Comparison of ENCODE assay signal across 17 cellular contexts in the genomic region with DNA sequence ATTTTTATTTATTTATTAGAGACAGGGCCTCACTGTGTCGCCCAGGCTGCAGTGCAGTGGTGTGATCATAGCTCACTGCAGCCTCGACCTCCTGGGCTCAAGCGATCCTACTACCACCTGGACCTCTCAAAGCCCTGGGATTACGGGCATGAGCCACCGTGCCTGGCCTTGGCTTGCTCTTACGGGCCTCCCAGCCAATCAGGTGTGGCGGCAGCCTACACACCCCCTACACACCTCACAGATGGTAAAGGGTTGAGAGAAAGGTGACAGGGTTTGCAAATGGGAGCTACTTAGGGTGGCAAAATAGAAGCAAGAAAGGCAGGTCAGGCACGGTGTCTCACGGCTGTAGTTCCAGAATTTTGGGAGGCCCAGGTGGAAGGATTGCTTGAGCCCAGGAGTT. TPM values are rescaled to one million over a fixed set of nuclear protein-coding genes. Genes with fewer than 3 reads are reported as not detected.
DNase-seq lines count a peak whose midpoint lies in the region; ATAC-seq, FAIRE-seq and TF ChIP-seq lines count a peak whose summit lies in the region.
"Had no signal": no experiment of that assay in that cellular context is flagged by ENCODE, and none has a peak within 500 bp of the region (broad histone marks: within the 10 kb centered on the region; RNA-seq: fewer than 3 reads in every experiment).

No MANE protein-coding gene starts in this region.

- ATAC-seq in K562 (no peak), pancreas (peak; percentile 56 to 79 (median 69))

- no peaks in the 10 kb centered on the region for H3K9me1 ChIP-seq in K562 (ENCODE audit: control insufficient read depth, insufficient read depth, low read length)

- intact Hi-C loops in K562 (cut with micrococcal nuclease) (no loop called here), pancreas (cut with DNase I) (no loop called here)

- TF ChIP-seq CTCF in HEK293 (tag by site-specific recombination; IDR thresholded peaks at IDR 0.05) (no peak), K562 (IDR thresholded peaks at IDR 0.05 in 2 of 3, conservative IDR thresholded peaks at IDR 0.05 in 1 of 3; ENCODE audit: insufficient read depth in 2 of 3, low read depth in 1 of 3, low read length in 3 of 3) (no peak), pancreas (IDR thresholded peaks at IDR 0.05) (no peak)

- TF ChIP-seq POLR2A in K562 (conservative IDR thresholded peaks at IDR 0.05), result no peak

- H3K4me1 ChIP-seq in HEK293 (ENCODE audit: control insufficient read depth, insufficient read depth, low read length), result peaks cover 6% of the 10 kb centered on the region
- peaks cover 0 to 21% of the 10 kb centered on the region in 2 experiments; a peak in 3 of 5 replicates for H3K4me1 ChIP-seq in K562 (replicated peaks in 1 of 2; ENCODE audit: control insufficient read depth in 2 of 2, insufficient read depth in 2 of 2, low read length in 2 of 2)
- H3K4me1 ChIP-seq in pancreas, result peaks cover 0 to 6% (median 3%) of the 10 kb centered on the region in 3 donors
- peaks cover 9% of the 10 kb centered on the region for H3K4me1 ChIP-seq in effector memory CD4-positive, alpha-beta T cell (ENCODE audit: control insufficient read depth, insufficient read depth, low read length, poor library complexity, severe bottlenecking)

- H3K27ac ChIP-seq in HEK293 (ENCODE audit: extremely low read depth, low read depth, low read length) (no peak overlapping the region), K562 (ENCODE audit: extremely low read depth, low read depth, low read length) (no peak overlapping the region), pancreas (peak overlapping the region; percentile 74 to 87 (median 77))
- H3K27ac ChIP-seq in effector memory CD4-positive, alpha-beta T cell (ENCODE audit: insufficient read depth, low read length, poor library complexity, severe bottlenecking), result no peak overlapping the region

- no peak for TF ChIP-seq RAD21 in K562 (CRISPR knock-in tag; conservative IDR thresholded peaks at IDR 0.05 in 1 of 2, IDR thresholded peaks at IDR 0.05 in 1 of 2)

- H3K27me3 ChIP-seq in K562 (ENCODE audit: control insufficient read depth in 2 of 2, insufficient read depth in 2 of 2, low read length in 2 of 2), result peaks cover 8 to 24% of the 10 kb centered on the region in 2 experiments; a peak in 3 of 5 replicates
- H3K27me3 ChIP-seq in pancreas, result no peaks in the 10 kb centered on the region
- no peaks in the 10 kb centered on the region for H3K27me3 ChIP-seq in effector memory CD4-positive, alpha-beta T cell (replicated peaks; ENCODE audit: control insufficient read depth, insufficient read depth, low read length, poor library complexity, severe bottlenecking)

- H3K79me2 ChIP-seq in K562 (ENCODE audit: control insufficient read depth, insufficient read depth, low read length), result no peaks in the 10 kb centered on the region

- H4K20me1 ChIP-seq in K562 (replicated peaks; ENCODE audit: control insufficient read depth, insufficient read depth, low read length), result no peaks in the 10 kb centered on the region

- WGBS in K562 (ENCODE audit: insufficient coverage, low coverage, missing lambda C conversion rate), result 21% methylated on average over 9 of the region's 9 CpGs
- 25 to 27% methylated on average over 9 of the region's 9 CpGs for WGBS in pancreas, 2 donors

- H3K4me2 ChIP-seq in K562 (ENCODE audit: insufficient read depth, low read length), result no peak overlapping the region

- no peak for FAIRE-seq in K562 (lab: Jason Lieb, UNC)
- FAIRE-seq in pancreas (lab: Jason Lieb, UNC), result no peak

- in situ Hi-C loops in K562 (cut with MboI), result loop anchor here (5.0 kb wide), 1 partner anchor 229 kb away; no protein-coding TSS in a partner anchor

- BruUV-seq in K562 (replicated peaks; lab: Mats Ljungman, UMichigan), result no TSS peak

- DNase-seq in NCI-H2227 (lab: John Stamatoyannopoulos, UW; ENCODE audit: unreplicated experiment) (peak; percentile 73), NCI-H2227 treated with DMSO at 0.1 percent for 48 hours (lab: John Stamatoyannopoulos, UW) (no peak), K562 (ENCODE audit: extremely low read depth in 1 of 4, low spot score in 3 of 4) (no peak), pancreas (peak in 5 of 6 donors; percentile 56 to 90 (median 68)), DMS79 (lab: John Stamatoyannopoulos, UW) (no peak), midbrain (lab: John Stamatoyannopoulos, UW) (no peak)
- DNase-seq in effector memory CD4-positive, alpha-beta T cell, result no peak
- DNase-seq: activated B cell treated with CpG ODN at 0.5 μM for 24 hours; activated naive CD4-positive, alpha-beta T cell treated with anti-CD3 and anti-CD28 coated beads for 36 hours; hippocampal formation; NCI-H146; stimulated activated naive CD4-positive, alpha-beta T cell treated with Interleukin-2 at 50 U/mL for 16 hours had no signal

- TF ChIP-seq EP300 in K562 (IDR thresholded peaks at IDR 0.05; ENCODE audit: low read length), result no peak

- POLR2A ChIA-PET in HEK293 (lab: Yijun Ruan, JAX), result interaction anchor here (1.0 to 2.6 kb wide), 20 partner anchors 9 to 1668 kb away, joined by 3 to 38 read pairs (median 5); a partner anchor contains a TSS
- POLR2A ChIA-PET in K562 (lab: Yijun Ruan, JAX), result interaction anchor here (0.6 kb wide), 2 partner anchors 10 to 37 kb away, joined by 3 read pairs; no protein-coding TSS in a partner anchor

- H2AFZ ChIP-seq in K562 (ENCODE audit: low read depth, low read length), result no peak overlapping the region

- no peaks in the 10 kb centered on the region for H3K9me3 ChIP-seq in HEK293 (ENCODE audit: control insufficient read depth, insufficient read depth, low read depth, low read length)
- H3K9me3 ChIP-seq in K562 (replicated peaks; ENCODE audit: control insufficient read depth, insufficient read depth, low read depth, low read length), result no peaks in the 10 kb centered on the region
- no peaks in the 10 kb centered on the region for H3K9me3 ChIP-seq in pancreas
- H3K9me3 ChIP-seq in effector memory CD4-positive, alpha-beta T cell (ENCODE audit: control insufficient read depth, low read length), result no peaks in the 10 kb centered on the region
- H3K9me3 ChIP-seq: left lung had no signal

- CTCF ChIA-PET in HEK293 (lab: Yijun Ruan, JAX), result interaction anchor here (0.6 to 5.7 kb wide), 14 partner anchors 9 to 576 kb away, joined by 3 to 46 read pairs (median 4); a partner anchor contains a TSS
- CTCF ChIA-PET in K562 (lab: Yijun Ruan, JAX; ENCODE audit: low intra/inter-chr PET ratio), result no interaction called here

- H3K36me3 ChIP-seq in HEK293 (ENCODE audit: control insufficient read depth in 2 of 2, insufficient read depth in 1 of 2, low read length in 2 of 2) (no peaks in the 10 kb centered on the region; a peak in 1 of 3 replicates), K562 (ENCODE audit: control insufficient read depth, insufficient read depth, low read length) (no peaks in the 10 kb centered on the region), pancreas (no peaks in the 10 kb centered on the region)
- H3K36me3 ChIP-seq in effector memory CD4-positive, alpha-beta T cell (ENCODE audit: control insufficient read depth, insufficient read depth, low read length), result no peaks in the 10 kb centered on the region
- H3K36me3 ChIP-seq: left lung had no signal

- no peak overlapping the region for H3K9ac ChIP-seq in K562 (ENCODE audit: insufficient read depth in 1 of 2, low read depth in 2 of 2, low read length in 2 of 2)

- H3K4me3 ChIP-seq in HEK293 (ENCODE audit: low read depth, low read length) (no peak overlapping the region), K562 (no peak overlapping the region), pancreas (peak overlapping the region in 2 of 4 donors; percentile 59 to 64)
- no peak overlapping the region for H3K4me3 ChIP-seq in effector memory CD4-positive, alpha-beta T cell (ENCODE audit: insufficient read depth, low read depth, low read length, poor library complexity, severe bottlenecking)

RNA-seq across cellular contexts. Expression of a gene that starts 1.0 kb away (rescaled TPM):
- not detected in 2 replicates for total RNA-seq in K562 (2011; cell fraction: chromatin; rRNA removed; ENCODE audit: low replicate concordance)
- total RNA-seq in K562 (2011; cell fraction: nucleolus; rRNA removed), result not detected in 2 replicates
- total RNA-seq in K562 (2011; cell fraction: nucleoplasm; rRNA removed), result not detected in 2 replicates
- total RNA-seq in K562 (2014; rRNA removed) (not detected in 2 replicates), K562 (2014; rRNA removed; fragmentation: Illumina TruSeq; extraction: Trizol) (not detected in 2 replicates), K562 (2015; rRNA removed; fragmentation: Illumina TruSeq; extraction: Trizol) (not detected in 2 replicates), K562 (2021) (0.20 TPM in 1 of 2 replicates, not detected in the other), pancreas (under 1 TPM in 1 of 6 donors, not detected in 5; 0.13 TPM)
- polyA plus RNA-seq in K562 (2011; rRNA removed) (not detected in 2 replicates), K562 (2014; fragmentation: Illumina TruSeq; extraction: Trizol) (not detected in 2 replicates), K562 (2014; fragmentation: Nextera tagmentation; extraction: Ambion mirVana) (not detected), K562 (2014; rRNA removed) (0.05 TPM in 1 of 2 replicates, not detected in the other), pancreas (under 1 TPM in 1 of 2 donors, not detected in 1; 0.14 TPM)
- not detected in 2 replicates for polyA plus RNA-seq in K562 (2011; cell fraction: cytosol; rRNA removed)
- 0.09 TPM in 1 of 2 replicates, not detected in the other for polyA plus RNA-seq in K562 (2011; cell fraction: nucleus; rRNA removed)
- not detected in 2 replicates for polyA plus RNA-seq in K562 (2012)
- polyA minus RNA-seq in K562 (2011; rRNA and poly(A)+ RNA removed), result not detected in 2 replicates
- polyA minus RNA-seq in K562 (2011; cell fraction: cytosol; rRNA and poly(A)+ RNA removed), result not detected in 2 replicates
- not detected in 2 replicates for polyA minus RNA-seq in K562 (2011; cell fraction: nucleus; rRNA and poly(A)+ RNA removed)
- total RNA-seq: fibroblast of lung, neural crest cell, urinary bladder had no signal
- polyA plus RNA-seq: fibroblast of lung had no signal

RNA-seq across cellular contexts. Expression of a gene that starts 14.5 kb away (rescaled TPM):
- 84.2 and 203 TPM in 2 replicates for total RNA-seq in K562 (2011; cell fraction: chromatin; rRNA removed; ENCODE audit: low replicate concordance)
- 117 and 120 TPM in 2 replicates for total RNA-seq in K562 (2011; cell fraction: nucleolus; rRNA removed)
- 104 and 131 TPM in 2 replicates for total RNA-seq in K562 (2011; cell fraction: nucleoplasm; rRNA removed)
- total RNA-seq in K562 (2014; rRNA removed), result 8.1 and 9.0 TPM in 2 replicates
- 2.7 and 4.8 TPM in 2 replicates for total RNA-seq in K562 (2014; rRNA removed; fragmentation: Illumina TruSeq; extraction: Trizol)
- total RNA-seq in K562 (2015; rRNA removed; fragmentation: Illumina TruSeq; extraction: Trizol), result 6.0 and 6.7 TPM in 2 replicates
- total RNA-seq in K562 (2021), result 36.0 and 43.9 TPM in 2 replicates
- polyA plus RNA-seq in K562 (2011; rRNA removed), result 11.0 and 19.1 TPM in 2 replicates
- polyA plus RNA-seq in K562 (2011; cell fraction: cytosol; rRNA removed), result 14.8 and 17.2 TPM in 2 replicates
- 108 and 154 TPM in 2 replicates for polyA plus RNA-seq in K562 (2011; cell fraction: nucleus; rRNA removed)
- 38.7 and 38.9 TPM in 2 replicates for polyA plus RNA-seq in K562 (2012)
- polyA plus RNA-seq in K562 (2014; fragmentation: Illumina TruSeq; extraction: Trizol), result 21.5 and 27.8 TPM in 2 replicates
- 1 to 10 TPM in 1 of 2 experiments, under 1 TPM in 1; 0.63 to 1.3 TPM for polyA plus RNA-seq in K562 (2014; fragmentation: Nextera tagmentation; extraction: Ambion mirVana)
- 16.4 and 21.9 TPM in 2 replicates for polyA plus RNA-seq in K562 (2014; rRNA removed)
- polyA minus RNA-seq in K562 (2011; rRNA and poly(A)+ RNA removed), result 7.1 and 9.7 TPM in 2 replicates
- 12.2 and 21.2 TPM in 2 replicates for polyA minus RNA-seq in K562 (2011; cell fraction: cytosol; rRNA and poly(A)+ RNA removed)
- polyA minus RNA-seq in K562 (2011; cell fraction: nucleus; rRNA and poly(A)+ RNA removed), result 14.7 and 18.4 TPM in 2 replicates
- total RNA-seq in pancreas, result 10 to 100 TPM; 16.7 to 28.4 (median 23.8) TPM
- polyA plus RNA-seq in pancreas, result 10 to 100 TPM; 56.0 to 59.9 TPM

RNA-seq across cellular contexts. Expression of a gene that starts 37.0 kb away (rescaled TPM):
- total RNA-seq in K562 (2011; cell fraction: chromatin; rRNA removed; ENCODE audit: low replicate concordance), result not detected in 2 replicates
- total RNA-seq in K562 (2011; cell fraction: nucleolus; rRNA removed), result 0.33 TPM in 1 of 2 replicates, not detected in the other
- not detected in 2 replicates for total RNA-seq in K562 (2011; cell fraction: nucleoplasm; rRNA removed)
- not detected in 2 replicates for total RNA-seq in K562 (2014; rRNA removed)
- not detected in 2 replicates for total RNA-seq in K562 (2014; rRNA removed; fragmentation: Illumina TruSeq; extraction: Trizol)
- not detected in 2 replicates for total RNA-seq in K562 (2015; rRNA removed; fragmentation: Illumina TruSeq; extraction: Trizol)
- total RNA-seq in K562 (2021), result not detected in 2 replicates
- 0.06 TPM in 1 of 2 replicates, not detected in the other for polyA plus RNA-seq in K562 (2011; rRNA removed)
- not detected in 2 replicates for polyA plus RNA-seq in K562 (2011; cell fraction: cytosol; rRNA removed)
- 0.10 TPM in 1 of 2 replicates, not detected in the other for polyA plus RNA-seq in K562 (2011; cell fraction: nucleus; rRNA removed)
- 0.08 TPM in 1 of 2 replicates, not detected in the other for polyA plus RNA-seq in K562 (2012)
- not detected in 2 replicates for polyA plus RNA-seq in K562 (2014; fragmentation: Illumina TruSeq; extraction: Trizol)
- polyA plus RNA-seq in K562 (2014; fragmentation: Nextera tagmentation; extraction: Ambion mirVana), result under 1 TPM in 1 of 2 experiments, not detected in 1; 0.13 TPM
- polyA plus RNA-seq in K562 (2014; rRNA removed), result not detected in 2 replicates
- polyA minus RNA-seq in K562 (2011; rRNA and poly(A)+ RNA removed), result not detected in 2 replicates
- not detected in 2 replicates for polyA minus RNA-seq in K562 (2011; cell fraction: cytosol; rRNA and poly(A)+ RNA removed)
- not detected in 2 replicates for polyA minus RNA-seq in K562 (2011; cell fraction: nucleus; rRNA and poly(A)+ RNA removed)
- total RNA-seq in pancreas, result not detected
- under 1 TPM in 1 of 2 donors, not detected in 1; 0.16 TPM for polyA plus RNA-seq in pancreas
- total RNA-seq: activated B cell treated with CpG ODN at 0.5 μM for 24 hours, fibroblast of lung, left lung, neural crest cell had no signal

RNA-seq across cellular contexts. Expression of a gene that starts 38.9 kb away (rescaled TPM):
- 4.8 and 9.7 TPM in 2 replicates for total RNA-seq in K562 (2011; cell fraction: chromatin; rRNA removed; ENCODE audit: low replicate concordance)
- total RNA-seq in K562 (2011; cell fraction: nucleolus; rRNA removed), result 8.8 and 9.6 TPM in 2 replicates
- 5.4 and 9.5 TPM in 2 replicates for total RNA-seq in K562 (2011; cell fraction: nucleoplasm; rRNA removed)
- total RNA-seq in K562 (2014; rRNA removed), result 12.1 and 14.3 TPM in 2 replicates
- total RNA-seq in K562 (2014; rRNA removed; fragmentation: Illumina TruSeq; extraction: Trizol), result 1.2 and 3.6 TPM in 2 replicates
- 4.6 and 9.1 TPM in 2 replicates for total RNA-seq in K562 (2015; rRNA removed; fragmentation: Illumina TruSeq; extraction: Trizol)
- total RNA-seq in K562 (2021), result 7.8 and 12.1 TPM in 2 replicates
- polyA plus RNA-seq in K562 (2011; rRNA removed), result 4.0 and 4.2 TPM in 2 replicates
- polyA plus RNA-seq in K562 (2011; cell fraction: cytosol; rRNA removed), result 8.8 and 25.3 TPM in 2 replicates
- 15.2 and 21.1 TPM in 2 replicates for polyA plus RNA-seq in K562 (2011; cell fraction: nucleus; rRNA removed)
- polyA plus RNA-seq in K562 (2012), result 10.9 and 14.5 TPM in 2 replicates
- polyA plus RNA-seq in K562 (2014; fragmentation: Illumina TruSeq; extraction: Trizol), result 6.8 and 9.2 TPM in 2 replicates
- polyA plus RNA-seq in K562 (2014; fragmentation: Nextera tagmentation; extraction: Ambion mirVana), result 1 to 10 TPM; 1.0 to 2.6 TPM
- polyA plus RNA-seq in K562 (2014; rRNA removed), result 11.6 and 15.0 TPM in 2 replicates
- 0.75 and 0.98 TPM in 2 replicates for polyA minus RNA-seq in K562 (2011; rRNA and poly(A)+ RNA removed)
- 4.4 and 7.9 TPM in 2 replicates for polyA minus RNA-seq in K562 (2011; cell fraction: cytosol; rRNA and poly(A)+ RNA removed)
- 2.8 and 3.2 TPM in 2 replicates for polyA minus RNA-seq in K562 (2011; cell fraction: nucleus; rRNA and poly(A)+ RNA removed)
- total RNA-seq in pancreas, result 1 to 10 TPM; 1.3 to 9.4 (median 6.4) TPM
- polyA plus RNA-seq in pancreas, result 10 to 100 TPM in 1 of 2 donors, 1 to 10 TPM in 1; 7.4 to 17.3 TPM

RNA-seq across cellular contexts. Expression of a gene that starts 41.9 kb away (rescaled TPM):
- total RNA-seq in K562 (2011; cell fraction: chromatin; rRNA removed; ENCODE audit: low replicate concordance), result 25.9 and 46.7 TPM in 2 replicates
- total RNA-seq in K562 (2011; cell fraction: nucleolus; rRNA removed), result 26.5 and 31.5 TPM in 2 replicates
- total RNA-seq in K562 (2011; cell fraction: nucleoplasm; rRNA removed), result 29.8 and 35.6 TPM in 2 replicates
- total RNA-seq in K562 (2014; rRNA removed) (11.3 and 14.0 TPM in 2 replicates), K562 (2014; rRNA removed; fragmentation: Illumina TruSeq; extraction: Trizol) (6.6 and 8.4 TPM in 2 replicates), K562 (2015; rRNA removed; fragmentation: Illumina TruSeq; extraction: Trizol) (8.9 and 12.6 TPM in 2 replicates), K562 (2021) (11.2 and 14.8 TPM in 2 replicates), pancreas (10 to 100 TPM in 5 of 6 donors, 1 to 10 TPM in 1; 9.7 to 14.3 (median 11.7) TPM)
- polyA plus RNA-seq in K562 (2011; rRNA removed) (9.5 and 16.9 TPM in 2 replicates), K562 (2014; fragmentation: Illumina TruSeq; extraction: Trizol) (14.4 and 16.7 TPM in 2 replicates), K562 (2014; fragmentation: Nextera tagmentation; extraction: Ambion mirVana) (10 to 100 TPM in 1 of 2 experiments, 1 to 10 TPM in 1; 9.7 to 16.7 TPM), K562 (2014; rRNA removed) (14.4 and 19.5 TPM in 2 replicates), pancreas (100 to 1,000 TPM in 1 of 2 donors, 10 to 100 TPM in 1; 62.7 to 124 TPM)
- 12.9 and 18.3 TPM in 2 replicates for polyA plus RNA-seq in K562 (2011; cell fraction: cytosol; rRNA removed)
- polyA plus RNA-seq in K562 (2011; cell fraction: nucleus; rRNA removed), result 85.9 and 97.8 TPM in 2 replicates
- 14.7 and 19.2 TPM in 2 replicates for polyA plus RNA-seq in K562 (2012)
- polyA minus RNA-seq in K562 (2011; rRNA and poly(A)+ RNA removed), result 4.6 and 7.1 TPM in 2 replicates
- 3.1 and 9.3 TPM in 2 replicates for polyA minus RNA-seq in K562 (2011; cell fraction: cytosol; rRNA and poly(A)+ RNA removed)
- 10.8 and 16.2 TPM in 2 replicates for polyA minus RNA-seq in K562 (2011; cell fraction: nucleus; rRNA and poly(A)+ RNA removed)

Comparison
In these comparisons a context has a peak if more than half of its experiments do, and no peak if none do; other contexts are left out.
1. DNase-seq: peak in NCI-H2227 (single experiment) and pancreas (5 of 6); none in NCI-H2227 treated with DMSO at 0.1 percent for 48 hours (single experiment), K562 (0 of 4), DMS79 (single experiment), midbrain (single experiment) and effector memory CD4-positive, alpha-beta T cell (0 of 3).
2. H3K27ac ChIP-seq: peak in pancreas (4 of 4); none in HEK293 (single experiment), K562 (single experiment) and effector memory CD4-positive, alpha-beta T cell (single experiment).